16 cellular contexts compared by ENCODE assay signal in the genomic region with DNA sequence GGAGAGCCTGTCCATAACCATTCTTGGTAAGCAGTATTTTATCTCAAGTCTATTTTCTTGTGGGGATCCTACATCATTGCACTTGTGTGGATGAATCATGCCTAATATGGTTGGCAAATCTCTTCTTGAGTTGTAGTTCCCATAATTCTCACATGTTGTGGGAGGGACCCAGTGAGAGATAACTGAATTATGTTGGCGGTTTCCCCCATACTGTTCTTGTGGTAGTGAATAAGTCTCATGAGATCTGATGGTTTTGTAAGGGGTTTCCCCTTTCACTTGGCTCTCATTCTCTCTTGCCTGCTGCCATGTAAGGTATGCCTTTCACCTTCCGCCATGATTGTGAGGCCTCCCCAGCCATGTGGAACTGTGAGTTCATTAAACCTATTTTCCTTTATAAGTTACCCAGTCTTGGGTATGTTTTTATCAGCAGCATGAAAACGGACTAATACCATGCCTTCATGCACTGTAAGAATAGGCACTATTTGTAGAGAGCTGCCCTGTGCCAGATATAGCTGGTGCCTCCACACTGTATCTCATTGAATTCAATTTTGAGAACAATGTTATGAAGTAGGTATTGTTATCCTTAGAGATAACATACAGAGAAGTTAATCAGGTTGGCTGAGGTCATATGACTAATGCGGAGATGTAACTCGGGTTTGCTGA.
DNase-seq lines count a peak whose midpoint lies in the region; ATAC-seq and TF ChIP-seq lines count a peak whose summit lies in the region.
"Had no signal": no experiment of that assay in that cellular context is flagged by ENCODE, and none has a peak within 500 bp of the region (broad histone marks: within the 10 kb centered on the region; RNA-seq: fewer than 3 reads in every experiment).

No MANE protein-coding gene starts in this region.

- peaks cover 6% of the 10 kb centered on the region for H3K9me3 Mint-ChIP-seq in activated CD8-positive, alpha-beta T cell treated with anti-CD3 and anti-CD28 coated beads for 36 hours
- H3K9me3 Mint-ChIP-seq in activated CD8-positive, alpha-beta T cell treated with anti-CD3 and anti-CD28 coated beads, Interleukin-2, amount 10 ng/mL, durations not matched to agents 7 days and 5 days (ENCODE audit: insufficient read depth), result no peaks in the 10 kb centered on the region
- peaks cover 15% of the 10 kb centered on the region for H3K9me3 Mint-ChIP-seq in activated T-cell treated with anti-CD3 and anti-CD28 coated beads, Interleukin-2, amount 50 U/mL, for 24 hours

- no peak overlapping the region for H3K27ac Mint-ChIP-seq in activated CD8-positive, alpha-beta T cell treated with anti-CD3 and anti-CD28 coated beads for 36 hours
- no peak overlapping the region for H3K27ac Mint-ChIP-seq in activated CD8-positive, alpha-beta T cell treated with anti-CD3 and anti-CD28 coated beads, Interleukin-2, amount 10 ng/mL, durations not matched to agents 7 days and 5 days
- peak overlapping the region; percentile 51 for H3K27ac Mint-ChIP-seq in activated T-cell treated with anti-CD3 and anti-CD28 coated beads, Interleukin-2, amount 50 U/mL, for 24 hours

- H3K4me3 Mint-ChIP-seq in activated CD8-positive, alpha-beta T cell treated with anti-CD3 and anti-CD28 coated beads for 36 hours, result no peak overlapping the region
- H3K4me3 Mint-ChIP-seq in activated CD8-positive, alpha-beta T cell treated with anti-CD3 and anti-CD28 coated beads, Interleukin-2, amount 10 ng/mL, durations not matched to agents 7 days and 5 days, result no peak overlapping the region
- H3K4me3 Mint-ChIP-seq in activated T-cell treated with anti-CD3 and anti-CD28 coated beads, Interleukin-2, amount 50 U/mL, for 24 hours, result no peak overlapping the region
- H3K4me3 Mint-ChIP-seq: nephron had no signal

- ATAC-seq in activated CD8-positive, alpha-beta T cell treated with anti-CD3 and anti-CD28 coated beads for 36 hours, result peak; percentile 83
- ATAC-seq in activated CD8-positive, alpha-beta T cell treated with anti-CD3 and anti-CD28 coated beads, Interleukin-2, amount 10 ng/mL, durations not matched to agents 7 days and 5 days, result no peak
- ATAC-seq in HG02642 (IDR thresholded peaks at IDR 0.05; ENCODE audit: poor library complexity, unreplicated experiment) (peak; percentile 56), omental fat pad (ENCODE audit: low FRiP score) (no peak)
- ATAC-seq: left lung had no signal

- no peaks in the 10 kb centered on the region for H3K27me3 Mint-ChIP-seq in activated CD8-positive, alpha-beta T cell treated with anti-CD3 and anti-CD28 coated beads for 36 hours
- no peaks in the 10 kb centered on the region for H3K27me3 Mint-ChIP-seq in activated CD8-positive, alpha-beta T cell treated with anti-CD3 and anti-CD28 coated beads, Interleukin-2, amount 10 ng/mL, durations not matched to agents 7 days and 5 days (ENCODE audit: low read depth)
- H3K27me3 Mint-ChIP-seq in activated T-cell treated with anti-CD3 and anti-CD28 coated beads, Interleukin-2, amount 50 U/mL, for 24 hours, result no peaks in the 10 kb centered on the region

- DNase-seq in activated CD8-positive, alpha-beta T cell treated with anti-CD3 and anti-CD28 coated beads for 36 hours, result peak; percentile 31
- DNase-seq in activated CD8-positive, alpha-beta T cell treated with anti-CD3 and anti-CD28 coated beads, Interleukin-2, amount 10 ng/mL, durations not matched to agents 7 days and 5 days, result no peak
- no peak for DNase-seq in activated T-cell treated with anti-CD3 and anti-CD28 coated beads, Interleukin-2, amount 50 U/mL, for 24 hours
- DNase-seq in stimulated activated CD4-positive, alpha-beta T cell treated with anti-CD3 and anti-CD28 coated beads, TNF-alpha, amount 100 ng/mL, for 24 hours (ENCODE audit: low read depth in 3 of 3), result peak in 2 of 3 experiments; percentile 10
- DNase-seq in hippocampal formation (lab: John Stamatoyannopoulos, UW), result no peak
- no peak for DNase-seq in NCI-H2029 (lab: John Stamatoyannopoulos, UW)
- DNase-seq in omental fat pad (ENCODE audit: low spot score), result no peak
- DNase-seq: ACHN, activated gamma-delta T cell treated with Interleukin-2 at 50 U/mL for 16 hours, erythroblast, hypothalamus, Kasumi-1, left lung, WERI-Rb-1 had no signal

- intact Hi-C loops in activated CD8-positive, alpha-beta T cell treated with anti-CD3 and anti-CD28 coated beads for 36 hours (cut with micrococcal nuclease), result no loop called here

- POLR2A ChIA-PET in activated CD8-positive, alpha-beta T cell treated with anti-CD3 and anti-CD28 coated beads for 36 hours (lab: Charles Lee), result no interaction called here
- POLR2A ChIA-PET in activated CD8-positive, alpha-beta T cell treated with anti-CD3 and anti-CD28 coated beads, Interleukin-2, amount 10 ng/mL, durations not matched to agents 7 days and 5 days (lab: Charles Lee), result no interaction called here

- peaks cover 12% of the 10 kb centered on the region for H3K36me3 Mint-ChIP-seq in activated CD8-positive, alpha-beta T cell treated with anti-CD3 and anti-CD28 coated beads for 36 hours (ENCODE audit: low read depth)
- H3K36me3 Mint-ChIP-seq in activated CD8-positive, alpha-beta T cell treated with anti-CD3 and anti-CD28 coated beads, Interleukin-2, amount 10 ng/mL, durations not matched to agents 7 days and 5 days (ENCODE audit: low read depth), result no peaks in the 10 kb centered on the region
- H3K36me3 Mint-ChIP-seq in activated T-cell treated with anti-CD3 and anti-CD28 coated beads, Interleukin-2, amount 50 U/mL, for 24 hours (ENCODE audit: low read depth), result peaks cover 6% of the 10 kb centered on the region

- TF ChIP-seq CTCF in activated CD8-positive, alpha-beta T cell treated with anti-CD3 and anti-CD28 coated beads for 36 hours (IDR thresholded peaks at IDR 0.05), result no peak
- no peak for TF ChIP-seq CTCF in omental fat pad (IDR thresholded peaks at IDR 0.05)

- CTCF ChIA-PET in activated CD8-positive, alpha-beta T cell treated with anti-CD3 and anti-CD28 coated beads for 36 hours (lab: Charles Lee), result no interaction called here
- CTCF ChIA-PET in activated CD8-positive, alpha-beta T cell treated with anti-CD3 and anti-CD28 coated beads, Interleukin-2, amount 10 ng/mL, durations not matched to agents 7 days and 5 days (lab: Charles Lee), result no interaction called here

- peaks cover 24% of the 10 kb centered on the region for H3K4me1 Mint-ChIP-seq in activated CD8-positive, alpha-beta T cell treated with anti-CD3 and anti-CD28 coated beads for 36 hours (ENCODE audit: low read depth)
- peaks cover 1% of the 10 kb centered on the region for H3K4me1 Mint-ChIP-seq in activated CD8-positive, alpha-beta T cell treated with anti-CD3 and anti-CD28 coated beads, Interleukin-2, amount 10 ng/mL, durations not matched to agents 7 days and 5 days (ENCODE audit: low read depth)
- H3K4me1 Mint-ChIP-seq in activated T-cell treated with anti-CD3 and anti-CD28 coated beads, Interleukin-2, amount 50 U/mL, for 24 hours (ENCODE audit: low read depth), result peaks cover 74% of the 10 kb centered on the region

Comparison
In these comparisons a context has a peak if more than half of its experiments do, and no peak if none do; other contexts are left out.
1. ATAC-seq: peak in activated CD8-positive, alpha-beta T cell treated with anti-CD3 and anti-CD28 coated beads for 36 hours (single experiment) and HG02642 (single experiment); none in activated CD8-positive, alpha-beta T cell treated with anti-CD3 and anti-CD28 coated beads, Interleukin-2, amount 10 ng/mL, durations not matched to agents 7 days and 5 days (single experiment) and omental fat pad (single experiment).
2. DNase-seq: peak in activated CD8-positive, alpha-beta T cell treated with anti-CD3 and anti-CD28 coated beads for 36 hours (single experiment) and stimulated activated CD4-positive, alpha-beta T cell treated with anti-CD3 and anti-CD28 coated beads, TNF-alpha, amount 100 ng/mL, for 24 hours (2 of 3); none in activated CD8-positive, alpha-beta T cell treated with anti-CD3 and anti-CD28 coated beads, Interleukin-2, amount 10 ng/mL, durations not matched to agents 7 days and 5 days (single experiment), activated T-cell treated with anti-CD3 and anti-CD28 coated beads, Interleukin-2, amount 50 U/mL, for 24 hours (single experiment), hippocampal formation (0 of 2), NCI-H2029 (single experiment) and omental fat pad (single experiment).